In the genomic region with DNA sequence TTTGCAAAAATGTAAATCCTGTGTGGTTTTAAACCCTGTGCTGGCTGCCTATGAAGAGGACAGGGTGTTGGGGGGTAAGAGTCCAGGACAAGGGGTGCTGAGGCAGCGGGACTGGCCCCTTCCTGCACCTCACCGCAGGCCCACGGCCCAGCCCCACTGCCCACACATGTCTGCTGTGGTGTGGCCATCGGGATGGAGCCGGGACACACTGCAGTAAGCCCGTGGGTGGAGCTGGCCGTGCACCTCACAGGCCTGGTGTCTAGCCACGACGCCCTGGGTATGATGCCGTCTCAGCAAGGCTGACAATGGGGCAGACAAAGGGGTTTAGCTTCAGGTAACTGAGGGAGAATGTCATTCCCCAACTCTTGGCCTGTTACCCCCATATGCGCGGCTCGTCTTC, we compare ENCODE assay signal across 20 cellular contexts. TPM values are rescaled to one million over a fixed set of nuclear protein-coding genes. Genes with fewer than 3 reads are reported as not detected.
"Had no signal": no experiment of that assay in that cellular context is flagged by ENCODE, and none has a peak within 500 bp of the region (broad histone marks: within the 10 kb centered on the region; RNA-seq: fewer than 3 reads in every experiment).

No MANE protein-coding gene starts in this region.

- H3K9me3 Mint-ChIP-seq: endodermal cell; immature natural killer cell; naive thymus-derived CD8-positive, alpha-beta T cell had no signal

- ATAC-seq: foreskin keratinocyte; mucosa of descending colon; naive thymus-derived CD8-positive, alpha-beta T cell had no signal

- DNase-seq: colonic mucosa; dermis blood vessel endothelial cell; endodermal cell; erythroblast; foreskin keratinocyte; immature natural killer cell; mammary epithelial cell; mucosa of descending colon; naive thymus-derived CD8-positive, alpha-beta T cell; ovary; sigmoid colon; stimulated activated CD4-positive, alpha-beta T cell treated with anti-CD3 and anti-CD28 coated beads, Interleukin-2, amount 100 ng/mL, for 24 hours; stimulated activated naive CD8-positive, alpha-beta T cell treated with anti-CD3 and anti-CD28 coated beads, Interleukin-15, Interleukin-2, amounts not matched to agents 100 U/mL and 50 U/mL, for 24 hours; tibial artery; uterus had no signal

- H3K9me3 ChIP-seq: colonic mucosa, mucosa of descending colon, ovary, right atrium auricular region, sigmoid colon, suprapubic skin, tibial artery, upper lobe of left lung, uterus had no signal

- H3K4me1 ChIP-seq: colonic mucosa, foreskin keratinocyte, tibial artery, uterus had no signal

- H3K36me3 ChIP-seq: ovary, uterus had no signal

- H3K27ac ChIP-seq: colonic mucosa, foreskin keratinocyte, ovary, right atrium auricular region, sigmoid colon, skin epidermis, suprapubic skin, tibial artery, upper lobe of left lung, uterus had no signal

- H3K4me3 Mint-ChIP-seq: endodermal cell; immature natural killer cell; naive thymus-derived CD8-positive, alpha-beta T cell had no signal

- FAIRE-seq: endothelial cell of umbilical vein had no signal

- H3K27me3 Mint-ChIP-seq: naive thymus-derived CD8-positive, alpha-beta T cell had no signal

- H3K27me3 ChIP-seq: colonic mucosa, foreskin keratinocyte, ovary, right atrium auricular region, sigmoid colon, suprapubic skin, tibial artery, upper lobe of left lung, uterus had no signal

- H3K27ac Mint-ChIP-seq: endodermal cell; immature natural killer cell; naive thymus-derived CD8-positive, alpha-beta T cell had no signal

- H3K4me1 Mint-ChIP-seq: endodermal cell, immature natural killer cell had no signal

- H3K4me3 ChIP-seq: colonic mucosa, mucosa of descending colon, ovary, right atrium auricular region, sigmoid colon, skin epidermis, suprapubic skin, tibial artery, upper lobe of left lung, uterus had no signal

- H3K36me3 Mint-ChIP-seq: immature natural killer cell; naive thymus-derived CD8-positive, alpha-beta T cell had no signal

RNA-seq across cellular contexts. Expression of gene AMN, which starts 19.6 kb away (rescaled TPM):
- total RNA-seq: dermis blood vessel endothelial cell, endothelial cell of umbilical vein, sigmoid colon had no signal
- polyA plus RNA-seq: mammary epithelial cell had no signal
